8 cellular contexts compared by ENCODE assay signal in the genomic region with DNA sequence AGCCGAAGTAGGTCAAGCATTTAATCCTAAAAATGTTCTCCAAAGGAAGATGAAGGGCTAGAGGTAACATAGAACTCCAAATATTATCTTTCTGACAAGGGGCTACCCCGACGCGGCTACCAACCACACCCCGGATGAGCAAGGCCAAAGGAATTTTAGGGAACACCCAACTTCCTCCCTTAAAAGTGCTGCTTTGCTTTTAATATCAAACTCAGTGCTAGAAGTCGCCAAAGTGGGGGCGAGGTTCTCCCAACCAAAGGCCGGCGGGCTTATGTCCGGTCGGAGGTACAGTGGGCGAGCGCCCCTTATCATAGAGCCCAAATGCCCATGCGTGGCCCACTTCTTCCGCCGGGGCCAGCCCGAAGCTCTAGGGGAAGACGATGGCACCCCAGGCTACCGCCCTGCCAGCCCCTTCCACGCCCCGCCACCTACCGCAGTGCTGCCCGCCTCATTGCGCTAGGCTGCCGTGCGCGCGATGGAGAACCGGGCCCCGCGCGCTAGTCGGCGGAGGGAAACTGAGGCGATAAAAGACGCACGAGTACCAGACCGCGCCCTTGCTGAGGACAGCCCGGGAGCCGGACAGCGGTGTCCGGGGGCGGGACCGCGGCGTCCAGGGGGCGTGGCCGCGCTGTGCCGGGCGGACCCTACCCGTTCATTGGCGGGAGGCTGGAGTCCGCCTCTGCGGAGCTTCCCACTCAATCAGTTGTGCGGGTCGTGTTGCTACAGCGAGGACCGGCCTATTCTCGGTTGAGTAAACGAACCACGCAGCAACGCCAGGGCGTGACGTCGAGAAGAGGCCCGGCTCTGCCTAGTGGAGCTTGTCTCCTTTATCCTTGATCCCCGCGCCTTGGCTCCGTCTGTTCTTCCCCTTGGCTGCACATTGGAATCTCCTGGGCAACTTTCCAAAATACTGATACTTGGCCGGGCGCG. TPM values are rescaled to one million over a fixed set of nuclear protein-coding genes. Genes with fewer than 3 reads are reported as not detected.
DNase-seq lines count a peak whose midpoint lies in the region; ATAC-seq and TF ChIP-seq lines count a peak whose summit lies in the region.

ACOT9 (minus strand) TSS at position 584 of the 930 bp plus-strand sequence; CDS start at position 452, 132 bp downstream.

- H3K36me3 ChIP-seq in Peyer's patch: no peaks in the 10 kb centered on the region

- DNase-seq in Caki2 (ENCODE audit: low read depth) (peak; percentile 98), HS-27A (ENCODE audit: low read depth) (peak; percentile 69), Peyer's patch (peak; percentile 75 to 95 (median 89)), activated T-helper 1 cell treated with Interleukin-2 at 50 U/mL for 16 hours (ENCODE audit: low read depth) (peak; percentile 49), fibroblast of gingiva (ENCODE audit: low read depth) (peak; percentile 96), naive B cell (peak; percentile 74)
- DNase-seq in stimulated activated naive B cell treated with anti-CD40 and anti-IgM and Interleukin-4, amounts not matched to agents 10 μg/mL and 1 μg/mL and 100 μg/mL, for 72 hours: peak; percentile 81

- in situ Hi-C loops in Caki2 (cut with HindIII; ENCODE audit: low pct_unique_long_range_greater_than_20kb, low sequenced_read_pairs): no loop called here

- H3K27ac Mint-ChIP-seq in naive B cell: peak within 1 kb of the TSS; percentile 90 to 97 (median 96)
- H3K27ac Mint-ChIP-seq in stimulated activated naive B cell treated with anti-CD40 and anti-IgM and Interleukin-4, amounts not matched to agents 10 μg/mL and 1 μg/mL and 100 μg/mL, for 72 hours: peak within 1 kb of the TSS; percentile 95

- no peaks in the 10 kb centered on the region for H3K27me3 Mint-ChIP-seq in naive B cell
- H3K27me3 Mint-ChIP-seq in stimulated activated naive B cell treated with anti-CD40 and anti-IgM and Interleukin-4, amounts not matched to agents 10 μg/mL and 1 μg/mL and 100 μg/mL, for 72 hours: peaks cover 0 to 4% of the 10 kb centered on the region in 2 donors

- H3K4me1 ChIP-seq in Peyer's patch: no peaks in the 10 kb centered on the region

- no peaks in the 10 kb centered on the region for H3K36me3 Mint-ChIP-seq in naive B cell
- peaks cover 5 to 9% of the 10 kb centered on the region in 2 donors for H3K36me3 Mint-ChIP-seq in stimulated activated naive B cell treated with anti-CD40 and anti-IgM and Interleukin-4, amounts not matched to agents 10 μg/mL and 1 μg/mL and 100 μg/mL, for 72 hours

- peaks cover 0 to 5% (median 0%) of the 10 kb centered on the region in 7 donors for H3K9me3 Mint-ChIP-seq in naive B cell
- no peaks in the 10 kb centered on the region for H3K9me3 Mint-ChIP-seq in stimulated activated naive B cell treated with anti-CD40 and anti-IgM and Interleukin-4, amounts not matched to agents 10 μg/mL and 1 μg/mL and 100 μg/mL, for 72 hours

- TF ChIP-seq CTCF in Peyer's patch (IDR thresholded peaks at IDR 0.05): peak in 1 of 6 experiments; percentile 7

- ATAC-seq in GM19468 (IDR thresholded peaks at IDR 0.05; ENCODE audit: extremely low read depth, unreplicated experiment) (peak; percentile 95), naive B cell (ENCODE audit: low read depth in 2 of 2) (peak; percentile 84 to 88)
- peak; percentile 93 for ATAC-seq in stimulated activated naive B cell treated with anti-CD40 and anti-IgM and Interleukin-4, amounts not matched to agents 10 μg/mL and 1 μg/mL and 100 μg/mL, for 72 hours (replicated peaks)

- no peaks in the 10 kb centered on the region for H3K27me3 ChIP-seq in Peyer's patch

- no peaks in the 10 kb centered on the region for H3K9me3 ChIP-seq in Peyer's patch

- TF ChIP-seq POLR2A in Peyer's patch (IDR thresholded peaks at IDR 0.05): peak; percentile 41 to 61

- H3K27ac ChIP-seq in Peyer's patch: peak within 1 kb of the TSS; percentile 81 to 96 (median 86)

- H3K4me3 Mint-ChIP-seq in naive B cell: peak within 1 kb of the TSS; percentile 73 to 95 (median 90)
- peak within 1 kb of the TSS; percentile 87 to 89 for H3K4me3 Mint-ChIP-seq in stimulated activated naive B cell treated with anti-CD40 and anti-IgM and Interleukin-4, amounts not matched to agents 10 μg/mL and 1 μg/mL and 100 μg/mL, for 72 hours

- H3K4me1 Mint-ChIP-seq in naive B cell: peaks cover 11 to 40% (median 23%) of the 10 kb centered on the region in 3 donors
- H3K4me1 Mint-ChIP-seq in stimulated activated naive B cell treated with anti-CD40 and anti-IgM and Interleukin-4, amounts not matched to agents 10 μg/mL and 1 μg/mL and 100 μg/mL, for 72 hours: peaks cover 7 to 17% of the 10 kb centered on the region in 2 donors

- H3K4me3 ChIP-seq in Peyer's patch: peak within 1 kb of the TSS; percentile 65 to 87 (median 70)

RNA-seq across cellular contexts. Expression of gene ACOT9, which starts in this region (rescaled TPM):
- total RNA-seq in Caki2 (2014; rRNA removed; shearing (Covaris generic); ENCODE audit: low replicate concordance): 46.0 and 49.0 TPM in 2 replicates
- 10 to 100 TPM; 24.7 to 29.8 (median 28.6) TPM for total RNA-seq in Peyer's patch
- 10 to 100 TPM; 14.0 to 23.9 (median 16.0) TPM for polyA plus RNA-seq in naive B cell (ENCODE audit: low read depth in 6 of 6)

Comparison
In these comparisons a context has a peak if more than half of its experiments do, and no peak if none do; other contexts are left out.
1. Peak in every context shown above with its lines: DNase-seq, ATAC-seq, H3K4me3 ChIP-seq and H3K27ac ChIP-seq.